In the genomic region with DNA sequence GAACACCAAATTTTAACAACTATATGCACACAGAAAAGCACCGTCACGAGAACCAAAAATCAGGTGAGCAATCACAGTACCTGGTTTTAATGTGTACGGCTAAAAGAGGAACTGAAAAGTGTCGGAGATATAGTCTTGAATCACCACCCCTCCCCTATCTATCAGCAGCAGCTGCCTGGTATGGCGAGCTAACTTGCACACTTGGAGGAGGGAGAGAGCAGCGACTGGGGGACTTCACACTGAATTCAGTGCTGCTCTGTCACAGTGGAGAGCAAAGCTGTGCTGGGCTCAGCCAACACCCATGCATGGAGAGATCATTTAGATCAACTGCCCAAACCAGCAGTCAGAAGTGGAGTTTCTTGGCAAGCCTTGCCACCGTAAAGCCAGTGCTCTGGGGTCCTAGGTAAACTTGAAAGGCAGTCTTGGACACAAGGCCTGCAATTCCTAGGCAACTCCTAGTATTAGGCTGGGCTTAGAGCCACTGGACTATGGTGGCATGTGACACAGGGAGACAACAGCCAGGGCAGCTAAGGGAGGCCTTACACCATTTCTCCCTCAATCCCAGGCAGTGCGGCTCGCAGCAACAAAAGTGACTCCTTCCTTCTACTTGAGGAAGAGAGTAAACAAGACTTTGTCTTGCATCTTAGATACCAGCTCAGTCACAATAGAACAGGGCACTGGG, we compare ENCODE assay signal across 11 cellular contexts.
DNase-seq lines count a peak whose midpoint lies in the region; ATAC-seq lines count a peak whose summit lies in the region.
"Had no signal": no experiment of that assay in that cellular context is flagged by ENCODE, and none has a peak within 500 bp of the region (broad histone marks: within the 10 kb centered on the region; RNA-seq: fewer than 3 reads in every experiment).

No MANE protein-coding gene starts in this region.

- ATAC-seq in GM18519 (IDR thresholded peaks at IDR 0.05; ENCODE audit: low FRiP score, unreplicated experiment) (peak; percentile 100), GM21447 (IDR thresholded peaks at IDR 0.05; ENCODE audit: unreplicated experiment) (peak; percentile 98), HG03139 (IDR thresholded peaks at IDR 0.05; ENCODE audit: unreplicated experiment) (peak; percentile 98), aorta (ENCODE audit: low FRiP score) (no peak)
- no peak for ATAC-seq in activated CD8-positive, alpha-beta memory T cell treated with anti-CD3 and anti-CD28 coated beads, Interleukin-2, amount 10 ng/mL, durations not matched to agents 7 days and 5 days
- ATAC-seq: activated CD8-positive, alpha-beta T cell treated with anti-CD3 and anti-CD28 coated beads for 36 hours had no signal

- H3K27me3 Mint-ChIP-seq in activated CD8-positive, alpha-beta memory T cell treated with anti-CD3 and anti-CD28 coated beads, Interleukin-2, amount 10 ng/mL, durations not matched to agents 7 days and 5 days: no peaks in the 10 kb centered on the region
- H3K27me3 Mint-ChIP-seq: activated CD8-positive, alpha-beta T cell treated with anti-CD3 and anti-CD28 coated beads for 36 hours had no signal

- H3K9me3 ChIP-seq in aorta (ENCODE audit: control insufficient read depth, low read length): no peaks in the 10 kb centered on the region
- H3K9me3 ChIP-seq: heart left ventricle had no signal

- no peak overlapping the region for H3K4me3 Mint-ChIP-seq in activated CD8-positive, alpha-beta memory T cell treated with anti-CD3 and anti-CD28 coated beads, Interleukin-2, amount 10 ng/mL, durations not matched to agents 7 days and 5 days
- H3K4me3 Mint-ChIP-seq: activated CD8-positive, alpha-beta T cell treated with anti-CD3 and anti-CD28 coated beads for 36 hours had no signal

- DNase-seq in germinal center (ENCODE audit: low spot score): peak; percentile 46
- DNase-seq in activated CD8-positive, alpha-beta memory T cell treated with anti-CD3 and anti-CD28 coated beads, Interleukin-2, amount 10 ng/mL, durations not matched to agents 7 days and 5 days: no peak
- DNase-seq in stimulated activated CD8-positive, alpha-beta memory T cell treated with anti-CD3 and anti-CD28 coated beads, Interleukin-4, amount 100 ng/mL, for 48 hours: no peak
- DNase-seq in aorta: no peak
- DNase-seq in activated CD4-positive, alpha-beta T cell treated with anti-CD3 and anti-CD28 coated beads for 4 hours: no peak
- DNase-seq: activated CD8-positive, alpha-beta T cell treated with anti-CD3 and anti-CD28 coated beads for 36 hours; heart left ventricle; KG1 had no signal

- no peak overlapping the region for H3K4me3 ChIP-seq in aorta (ENCODE audit: low read length in 2 of 2)
- H3K4me3 ChIP-seq: heart left ventricle had no signal

- no peaks in the 10 kb centered on the region for H3K4me1 Mint-ChIP-seq in activated CD8-positive, alpha-beta memory T cell treated with anti-CD3 and anti-CD28 coated beads, Interleukin-2, amount 10 ng/mL, durations not matched to agents 7 days and 5 days

- WGBS in aorta, 2 donors: 93 to 97% methylated on average over 9 of the region's 9 CpGs

- peaks cover 69% of the 10 kb centered on the region for H3K36me3 Mint-ChIP-seq in activated CD8-positive, alpha-beta memory T cell treated with anti-CD3 and anti-CD28 coated beads, Interleukin-2, amount 10 ng/mL, durations not matched to agents 7 days and 5 days

- peaks cover 0 to 3% of the 10 kb centered on the region in 2 donors for H3K36me3 ChIP-seq in aorta (ENCODE audit: control insufficient read depth in 1 of 2, insufficient read depth in 2 of 2, low read length in 1 of 2)

- H3K27ac ChIP-seq in aorta (ENCODE audit: low read depth in 1 of 2, low read length in 2 of 2): no peak overlapping the region

- CTCF ChIA-PET in activated CD8-positive, alpha-beta memory T cell treated with anti-CD3 and anti-CD28 coated beads, Interleukin-2, amount 10 ng/mL, durations not matched to agents 7 days and 5 days (lab: Charles Lee): no interaction called here

- H3K27me3 ChIP-seq in aorta (ENCODE audit: control insufficient read depth in 1 of 2, insufficient read depth in 2 of 2, low read length in 1 of 2): no peaks in the 10 kb centered on the region
- H3K27me3 ChIP-seq: heart left ventricle had no signal

- H3K27ac Mint-ChIP-seq in activated CD8-positive, alpha-beta memory T cell treated with anti-CD3 and anti-CD28 coated beads, Interleukin-2, amount 10 ng/mL, durations not matched to agents 7 days and 5 days: no peak overlapping the region
- H3K27ac Mint-ChIP-seq: activated CD8-positive, alpha-beta T cell treated with anti-CD3 and anti-CD28 coated beads for 36 hours had no signal

- no peaks in the 10 kb centered on the region for H3K4me1 ChIP-seq in aorta (ENCODE audit: control insufficient read depth in 1 of 2, insufficient read depth in 2 of 2, low read length in 2 of 2)

- H3K9me3 Mint-ChIP-seq in activated CD8-positive, alpha-beta memory T cell treated with anti-CD3 and anti-CD28 coated beads, Interleukin-2, amount 10 ng/mL, durations not matched to agents 7 days and 5 days (ENCODE audit: low read depth): peaks cover 4% of the 10 kb centered on the region

- intact Hi-C loops in aorta (cut with DNase I): no loop called here

Comparison
In these comparisons a context has a peak if more than half of its experiments do, and no peak if none do; other contexts are left out.
1. ATAC-seq: peak in GM18519 (single experiment), GM21447 (single experiment) and HG03139 (single experiment); none in activated CD8-positive, alpha-beta memory T cell treated with anti-CD3 and anti-CD28 coated beads, Interleukin-2, amount 10 ng/mL, durations not matched to agents 7 days and 5 days (single experiment) and aorta (single experiment).